In genomic region chr16:75113541-75114121, GRCh38 we compare ENCODE assay signal across 14 cellular contexts. TPM values are rescaled to one million over a fixed set of nuclear protein-coding genes. Genes with fewer than 3 reads are reported as not detected.
"Had no signal": no experiment of that assay in that cellular context is flagged by ENCODE, and none has a peak within 500 bp of the region (broad histone marks: within the 10 kb centered on the region; RNA-seq: fewer than 3 reads in every experiment).

No MANE protein-coding gene starts in this region.

- H3K36me3 ChIP-seq: transverse colon, vagina had no signal

- H3K27ac ChIP-seq: transverse colon, vagina, VCaP had no signal

- H3K9me3 ChIP-seq: transverse colon, vagina had no signal

- ATAC-seq: left colon; stimulated activated naive CD8-positive, alpha-beta T cell treated with anti-CD3 and anti-CD28 coated beads, Interleukin-15, Interleukin-2, amounts not matched to agents 100 U/mL and 50 U/mL, for 24 hours had no signal

- H3K4me3 ChIP-seq: lung, transverse colon, vagina had no signal

- H3K27me3 ChIP-seq: transverse colon, vagina had no signal

- DNase-seq: activated CD4-positive, alpha-beta T cell treated with anti-CD3 and anti-CD28 coated beads for 1 hour; activated CD4-positive, alpha-beta T cell treated with anti-CD3 and anti-CD28 coated beads, Interleukin-2, amount 50 U/mL, for 4 hours; activated naive CD4-positive, alpha-beta T cell; activated naive CD8-positive, alpha-beta T cell treated with anti-CD3 and anti-CD28 coated beads, Interleukin-2, amount 10 ng/mL, durations not matched to agents 7 days and 5 days; dermis blood vessel endothelial cell; effector memory CD4-positive, alpha-beta T cell; left colon; occipital lobe; stimulated activated naive CD8-positive, alpha-beta T cell treated with anti-CD3 and anti-CD28 coated beads, Interleukin-15, Interleukin-2, amounts not matched to agents 100 U/mL and 50 U/mL, for 24 hours; T-helper 2 cell; transverse colon had no signal

RNA-seq across cellular contexts. Expression of gene LDHD, which starts 2.9 kb away (rescaled TPM):
- total RNA-seq: activated naive CD8-positive, alpha-beta T cell treated with anti-CD3 and anti-CD28 coated beads, Interleukin-2, amount 10 ng/mL, durations not matched to agents 7 days and 5 days had no signal
